Comparison of ENCODE assay signal across 2 cellular contexts in the genomic region with DNA sequence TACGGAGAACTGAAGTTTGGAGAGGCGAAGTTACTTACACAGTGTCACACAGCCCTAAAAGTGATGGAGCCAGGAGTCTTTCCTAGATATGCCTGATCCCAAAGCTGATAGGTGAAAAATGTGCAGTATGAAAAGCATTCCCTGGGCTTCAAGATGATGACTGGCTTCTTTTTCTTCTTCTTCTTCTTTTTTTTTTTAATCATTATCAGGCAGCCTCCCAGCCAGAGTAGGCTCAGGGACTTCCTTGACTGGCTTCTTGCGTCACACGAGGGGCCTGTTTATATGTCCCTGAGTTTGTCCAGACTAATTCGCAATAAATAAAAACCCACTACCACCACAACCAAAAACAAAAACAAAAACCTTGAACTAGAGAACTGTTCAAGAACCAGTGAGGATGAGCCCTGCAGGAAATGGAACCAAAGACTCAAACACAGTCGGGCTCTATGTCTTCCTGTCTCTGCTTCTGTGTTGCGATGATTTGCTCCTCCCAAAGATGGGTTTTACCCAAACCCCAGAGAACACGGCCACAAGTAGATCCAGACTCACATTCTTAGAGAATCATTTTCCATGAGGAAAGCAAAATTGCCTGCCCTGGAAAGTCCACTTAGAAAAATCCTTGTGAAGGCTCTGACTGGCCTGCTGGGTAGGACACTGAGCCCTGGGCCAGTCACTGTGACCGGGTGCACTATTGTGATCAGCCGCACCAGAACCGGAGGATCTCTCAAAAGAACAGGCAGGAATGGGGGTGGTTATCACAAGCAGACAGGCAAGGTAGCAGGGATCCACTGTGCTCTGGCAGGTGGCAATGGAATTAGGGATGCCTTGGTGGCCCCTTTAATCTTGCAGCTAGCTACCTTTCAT.
TF ChIP-seq lines count a peak whose summit lies in the region.

No MANE protein-coding gene starts in this region.

TF ChIP-seq in SK-N-SH, 30 proteins besides CTCF, POLR2A, EP300 and RAD21:
- TF ChIP-seq FOSL2 (IDR thresholded peaks at IDR 0.05; ENCODE audit: borderline replicate concordance, low read depth) (no peak), RCOR1 (IDR thresholded peaks at IDR 0.05; ENCODE audit: low read length) (no peak), EZH2phosphoT487 (IDR thresholded peaks at IDR 0.05; ENCODE audit: borderline replicate concordance, low read depth) (no peak), NRF1 (IDR thresholded peaks at IDR 0.05; ENCODE audit: low read depth, low read length) (no peak), CHD2 (IDR thresholded peaks at IDR 0.05; ENCODE audit: low read length, partially characterized antibody) (no peak), FOXM1 (IDR thresholded peaks at IDR 0.05; ENCODE audit: low read depth) (no peak), SIN3A (IDR thresholded peaks at IDR 0.05; ENCODE audit: borderline replicate concordance, low read depth, low read length) (no peak), TAF1 (IDR thresholded peaks at IDR 0.05; ENCODE audit: borderline replicate concordance, low read depth, low read length) (no peak), SMC3 (IDR thresholded peaks at IDR 0.05; ENCODE audit: low read depth, low read length) (no peak), RFX5 (IDR thresholded peaks at IDR 0.05; ENCODE audit: low read length) (no peak)
- TF ChIP-seq, protein P1, sequence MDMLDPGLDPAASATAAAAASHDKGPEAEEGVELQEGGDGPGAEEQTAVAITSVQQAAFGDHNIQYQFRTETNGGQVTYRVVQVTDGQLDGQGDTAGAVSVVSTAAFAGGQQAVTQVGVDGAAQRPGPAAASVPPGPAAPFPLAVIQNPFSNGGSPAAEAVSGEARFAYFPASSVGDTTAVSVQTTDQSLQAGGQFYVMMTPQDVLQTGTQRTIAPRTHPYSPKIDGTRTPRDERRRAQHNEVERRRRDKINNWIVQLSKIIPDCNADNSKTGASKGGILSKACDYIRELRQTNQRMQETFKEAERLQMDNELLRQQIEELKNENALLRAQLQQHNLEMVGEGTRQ (IDR thresholded peaks at IDR 0.05; ENCODE audit: borderline replicate concordance, low read depth, low read length) = no peak
- TF ChIP-seq, protein P2, sequence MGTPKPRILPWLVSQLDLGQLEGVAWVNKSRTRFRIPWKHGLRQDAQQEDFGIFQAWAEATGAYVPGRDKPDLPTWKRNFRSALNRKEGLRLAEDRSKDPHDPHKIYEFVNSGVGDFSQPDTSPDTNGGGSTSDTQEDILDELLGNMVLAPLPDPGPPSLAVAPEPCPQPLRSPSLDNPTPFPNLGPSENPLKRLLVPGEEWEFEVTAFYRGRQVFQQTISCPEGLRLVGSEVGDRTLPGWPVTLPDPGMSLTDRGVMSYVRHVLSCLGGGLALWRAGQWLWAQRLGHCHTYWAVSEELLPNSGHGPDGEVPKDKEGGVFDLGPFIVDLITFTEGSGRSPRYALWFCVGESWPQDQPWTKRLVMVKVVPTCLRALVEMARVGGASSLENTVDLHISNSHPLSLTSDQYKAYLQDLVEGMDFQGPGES (IDR thresholded peaks at IDR 0.05; ENCODE audit: low read depth, low read length) = no peak
- TF ChIP-seq, protein P3, sequence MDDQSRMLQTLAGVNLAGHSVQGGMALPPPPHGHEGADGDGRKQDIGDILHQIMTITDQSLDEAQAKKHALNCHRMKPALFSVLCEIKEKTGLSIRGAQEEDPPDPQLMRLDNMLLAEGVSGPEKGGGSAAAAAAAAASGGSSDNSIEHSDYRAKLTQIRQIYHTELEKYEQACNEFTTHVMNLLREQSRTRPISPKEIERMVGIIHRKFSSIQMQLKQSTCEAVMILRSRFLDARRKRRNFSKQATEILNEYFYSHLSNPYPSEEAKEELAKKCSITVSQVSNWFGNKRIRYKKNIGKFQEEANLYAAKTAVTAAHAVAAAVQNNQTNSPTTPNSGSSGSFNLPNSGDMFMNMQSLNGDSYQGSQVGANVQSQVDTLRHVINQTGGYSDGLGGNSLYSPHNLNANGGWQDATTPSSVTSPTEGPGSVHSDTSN (IDR thresholded peaks at IDR 0.05) = no peak

TF ChIP-seq in GM12878, 131 proteins besides CTCF, POLR2A, EP300 and RAD21:
- TF ChIP-seq NR2C1 (IDR thresholded peaks at IDR 0.05) = no peak
- TF ChIP-seq NFYA (IDR thresholded peaks at IDR 0.05; ENCODE audit: borderline replicate concordance, low read depth, low read length) = no peak
- TF ChIP-seq RFX5 (IDR thresholded peaks at IDR 0.05; ENCODE audit: low read depth, low read length) = no peak
- TF ChIP-seq ZBED1 (IDR thresholded peaks at IDR 0.05; ENCODE audit: borderline replicate concordance) = no peak
- no peak for TF ChIP-seq ATF7 (IDR thresholded peaks at IDR 0.05; ENCODE audit: low read depth)
- no peak for TF ChIP-seq SIX5 (IDR thresholded peaks at IDR 0.05; ENCODE audit: low read depth, low read length, severe bottlenecking)
- TF ChIP-seq MEF2B (IDR thresholded peaks at IDR 0.05; ENCODE audit: partially characterized antibody, poor library complexity, severe bottlenecking) = no peak
- TF ChIP-seq, protein P4, sequence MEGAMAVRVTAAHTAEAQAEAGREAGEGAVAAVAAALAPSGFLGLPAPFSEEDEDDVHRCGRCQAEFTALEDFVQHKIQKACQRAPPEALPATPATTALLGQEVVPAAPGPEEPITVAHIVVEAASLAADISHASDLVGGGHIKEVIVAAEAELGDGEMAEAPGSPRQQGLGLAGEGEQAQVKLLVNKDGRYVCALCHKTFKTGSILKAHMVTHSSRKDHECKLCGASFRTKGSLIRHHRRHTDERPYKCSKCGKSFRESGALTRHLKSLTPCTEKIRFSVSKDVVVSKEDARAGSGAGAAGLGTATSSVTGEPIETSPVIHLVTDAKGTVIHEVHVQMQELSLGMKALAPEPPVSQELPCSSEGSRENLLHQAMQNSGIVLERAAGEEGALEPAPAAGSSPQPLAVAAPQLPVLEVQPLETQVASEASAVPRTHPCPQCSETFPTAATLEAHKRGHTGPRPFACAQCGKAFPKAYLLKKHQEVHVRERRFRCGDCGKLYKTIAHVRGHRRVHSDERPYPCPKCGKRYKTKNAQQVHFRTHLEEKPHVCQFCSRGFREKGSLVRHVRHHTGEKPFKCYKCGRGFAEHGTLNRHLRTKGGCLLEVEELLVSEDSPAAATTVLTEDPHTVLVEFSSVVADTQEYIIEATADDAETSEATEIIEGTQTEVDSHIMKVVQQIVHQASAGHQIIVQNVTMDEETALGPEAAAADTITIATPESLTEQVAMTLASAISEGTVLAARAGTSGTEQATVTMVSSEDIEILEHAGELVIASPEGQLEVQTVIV (IDR thresholded peaks at IDR 0.05; ENCODE audit: borderline replicate concordance, partially characterized antibody) = no peak
- no peak for TF ChIP-seq ZNF622 (IDR thresholded peaks at IDR 0.05)
- TF ChIP-seq CHD1 (IDR thresholded peaks at IDR 0.05; ENCODE audit: low read depth, low read length) = no peak
TF ChIP-seq in GM12878: peak in this region for 0.
